Comparison of ENCODE assay signal across 28 cellular contexts in genomic region chr12:124954771-124955170, GRCh38.
"Had no signal": no experiment of that assay in that cellular context is flagged by ENCODE, and none has a peak within 500 bp of the region (broad histone marks: within the 10 kb centered on the region; RNA-seq: fewer than 3 reads in every experiment).

No MANE protein-coding gene starts in this region.

- ATAC-seq: activated CD8-positive, alpha-beta T cell treated with anti-CD3 and anti-CD28 coated beads for 36 hours; activated naive CD4-positive, alpha-beta T cell treated with anti-CD3 and anti-CD28 coated beads, Interleukin-2, amount 50 U/mL, for 72 hours; activated T-cell treated with anti-CD3 and anti-CD28 coated beads, Interleukin-2, amount 50 U/mL, for 72 hours; activated T-helper 17 cell treated with anti-CD3 and anti-CD28 coated beads, Interleukin-2, amount 50 U/mL, for 72 hours; PC-3 had no signal

- H3K27ac Mint-ChIP-seq: activated CD4-positive, alpha-beta T cell treated with anti-CD3 and anti-CD28 coated beads, Interleukin-2, amount 10 ng/mL, durations not matched to agents 24 days and 14 days; activated CD8-positive, alpha-beta T cell treated with anti-CD3 and anti-CD28 coated beads for 36 hours; activated naive CD4-positive, alpha-beta T cell treated with anti-CD3 and anti-CD28 coated beads, Interleukin-2, amount 50 U/mL, for 72 hours; activated T-cell treated with anti-CD3 and anti-CD28 coated beads, Interleukin-2, amount 50 U/mL, for 72 hours; activated T-helper 17 cell treated with anti-CD3 and anti-CD28 coated beads, Interleukin-2, amount 50 U/mL, for 72 hours; brain; T-helper 1 cell treated with Interleukin-12 subunit alpha and Interleukin-12 subunit beta and Interleukin-4 antibody, amounts not matched to agents 30 μg/mL and 1 μg/mL, for 36 hours; T-helper 2 cell treated with Interferon-gamma antibody and Interleukin-4, amounts not matched to agents 5 μg/mL and 100 μg/mL, for 36 hours had no signal

- H3K4me1 ChIP-seq: adrenal gland had no signal

- H3K9me3 ChIP-seq: adrenal gland had no signal

- H3K4me3 Mint-ChIP-seq: activated CD4-positive, alpha-beta T cell treated with anti-CD3 and anti-CD28 coated beads, Interleukin-2, amount 10 ng/mL, durations not matched to agents 24 days and 14 days; activated CD8-positive, alpha-beta T cell treated with anti-CD3 and anti-CD28 coated beads for 36 hours; activated T-cell treated with anti-CD3 and anti-CD28 coated beads, Interleukin-2, amount 50 U/mL, for 72 hours; activated T-helper 17 cell treated with anti-CD3 and anti-CD28 coated beads, Interleukin-2, amount 50 U/mL, for 72 hours; brain; central memory CD8-positive, alpha-beta T cell; T-helper 1 cell treated with Interleukin-12 subunit alpha and Interleukin-12 subunit beta and Interleukin-4 antibody, amounts not matched to agents 30 μg/mL and 1 μg/mL, for 36 hours; T-helper 2 cell treated with Interferon-gamma antibody and Interleukin-4, amounts not matched to agents 5 μg/mL and 100 μg/mL, for 36 hours had no signal

- FAIRE-seq: TTC549 had no signal

- H3K4me1 Mint-ChIP-seq: activated CD4-positive, alpha-beta T cell treated with anti-CD3 and anti-CD28 coated beads, Interleukin-2, amount 10 ng/mL, durations not matched to agents 24 days and 14 days; activated T-helper 17 cell treated with anti-CD3 and anti-CD28 coated beads, Interleukin-2, amount 50 U/mL, for 72 hours; brain; central memory CD8-positive, alpha-beta T cell had no signal

- H3K4me3 ChIP-seq: adrenal gland had no signal

- H3K9me3 Mint-ChIP-seq: activated CD4-positive, alpha-beta T cell treated with anti-CD3 and anti-CD28 coated beads, Interleukin-2, amount 10 ng/mL, durations not matched to agents 24 days and 14 days; activated CD8-positive, alpha-beta T cell treated with anti-CD3 and anti-CD28 coated beads for 36 hours; activated naive CD4-positive, alpha-beta T cell treated with anti-CD3 and anti-CD28 coated beads, Interleukin-2, amount 50 U/mL, for 72 hours; activated T-cell treated with anti-CD3 and anti-CD28 coated beads, Interleukin-2, amount 50 U/mL, for 72 hours; activated T-helper 17 cell treated with anti-CD3 and anti-CD28 coated beads, Interleukin-2, amount 50 U/mL, for 72 hours; brain; central memory CD8-positive, alpha-beta T cell; T-helper 1 cell treated with Interleukin-12 subunit alpha and Interleukin-12 subunit beta and Interleukin-4 antibody, amounts not matched to agents 30 μg/mL and 1 μg/mL, for 36 hours; T-helper 2 cell treated with Interferon-gamma antibody and Interleukin-4, amounts not matched to agents 5 μg/mL and 100 μg/mL, for 36 hours had no signal

- DNase-seq: activated CD4-positive, alpha-beta T cell treated with anti-CD3 and anti-CD28 coated beads, Interleukin-2, amount 10 ng/mL, durations not matched to agents 24 days and 14 days; activated CD4-positive, alpha-beta T cell treated with anti-CD3 and anti-CD28 coated beads, Interleukin-2, amount 50 U/mL, for 4 hours; activated CD8-positive, alpha-beta T cell treated with anti-CD3 and anti-CD28 coated beads for 36 hours; activated gamma-delta T cell; activated naive CD4-positive, alpha-beta T cell treated with Interleukin-2 at 50 U/mL for 16 hours; activated T-cell treated with anti-CD3 and anti-CD28 coated beads, Interleukin-2, amount 50 U/mL, for 1 hour; activated T-cell treated with anti-CD3 and anti-CD28 coated beads, Interleukin-2, amount 50 U/mL, for 72 hours; adrenal gland; NCI-H1105; NCI-H1417 treated with DMSO at 0.1 percent for 48 hours; NCI-H187 treated with DMSO at 0.1 percent for 48 hours; NCI-H2081; NCI-H2171 treated with DMSO at 0.1 percent for 48 hours; NCI-H2227 treated with DMSO at 0.1 percent for 48 hours; NCI-H446; NCI-H510A treated with DMSO at 0.1 percent for 48 hours; NCI-H526 treated with DMSO at 0.1 percent for 48 hours; NCI-H774; NK-92 treated with Interleukin-12 subunit alpha and Interleukin-12 subunit beta, amount 100 ng/mL, for 24 hours; PC-3; Right ventricle myocardium superior had no signal

- H3K27ac ChIP-seq: adrenal gland had no signal

- H3K27me3 Mint-ChIP-seq: activated CD4-positive, alpha-beta T cell treated with anti-CD3 and anti-CD28 coated beads, Interleukin-2, amount 10 ng/mL, durations not matched to agents 24 days and 14 days; activated CD8-positive, alpha-beta T cell treated with anti-CD3 and anti-CD28 coated beads for 36 hours; activated T-helper 17 cell treated with anti-CD3 and anti-CD28 coated beads, Interleukin-2, amount 50 U/mL, for 72 hours; brain; central memory CD8-positive, alpha-beta T cell had no signal

- H3K27me3 ChIP-seq: adrenal gland had no signal
